Comparison of ENCODE assay signal across 12 cellular contexts in the genomic region with DNA sequence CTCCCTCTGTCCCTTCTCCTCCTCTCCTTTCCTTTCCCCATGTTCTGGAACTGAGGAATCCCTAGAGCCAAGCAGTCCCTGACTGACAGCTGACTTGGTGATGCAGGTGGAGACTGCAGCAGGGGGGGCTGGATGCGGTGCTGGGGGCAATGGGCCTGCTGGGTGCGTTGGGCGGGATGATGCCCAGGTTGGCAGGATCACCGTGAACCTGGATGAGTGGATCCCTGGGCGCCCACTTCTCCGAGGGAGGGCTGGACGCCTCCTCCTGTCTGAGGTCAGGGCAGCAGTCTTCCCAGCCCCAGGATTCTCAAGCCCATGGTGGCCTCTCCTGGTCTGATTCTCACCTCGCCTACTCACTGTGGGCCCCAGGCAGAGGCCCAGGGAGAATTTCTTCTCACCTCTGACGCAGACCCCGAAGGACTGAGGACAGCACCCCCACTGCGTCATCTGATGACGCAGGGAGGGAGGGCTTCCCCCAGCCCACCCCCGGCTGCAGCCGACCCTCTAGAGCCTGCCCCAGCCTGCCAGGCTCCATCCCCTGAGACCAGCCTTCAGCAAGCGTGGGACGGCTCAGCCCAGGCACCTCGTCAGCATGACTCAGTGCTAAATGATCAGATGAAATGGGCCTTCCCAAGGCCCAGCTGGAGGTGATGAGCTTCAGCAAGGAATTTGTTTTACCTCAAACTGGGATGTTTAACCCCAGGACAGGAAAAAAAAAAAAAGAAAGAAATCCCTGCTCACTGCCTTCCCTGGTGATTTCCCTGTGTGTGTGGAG.
DNase-seq lines count a peak whose midpoint lies in the region; FAIRE-seq and TF ChIP-seq lines count a peak whose summit lies in the region.
"Had no signal": no experiment of that assay in that cellular context is flagged by ENCODE, and none has a peak within 500 bp of the region (broad histone marks: within the 10 kb centered on the region; RNA-seq: fewer than 3 reads in every experiment).

No MANE protein-coding gene starts in this region.

- H2BK15ac ChIP-seq in neuronal stem cell (ENCODE audit: low read length), result peak overlapping the region; percentile 99

- no peak overlapping the region for H3K4me2 ChIP-seq in neuronal stem cell (ENCODE audit: insufficient read depth, low read length, poor library complexity, severe bottlenecking)

- peak overlapping the region; percentile 92 for H3K18ac ChIP-seq in neuronal stem cell (ENCODE audit: low read length)

- H3K27ac ChIP-seq in neuronal stem cell (replicated peaks; ENCODE audit: low read length), result no peak overlapping the region

- H3K14ac ChIP-seq in neuronal stem cell (ENCODE audit: low read length), result no peak overlapping the region

- CTCF ChIA-PET in HEK293T (lab: Yijun Ruan, JAX), result interaction anchor here (0.7 kb wide), 1 partner anchor 116 kb away, joined by 3 read pairs; no protein-coding TSS in a partner anchor

- WGBS in neuronal stem cell (ENCODE audit: extremely low coverage in 2 of 2, insufficient read length in 2 of 2, insufficient replicate concordance in 1 of 2), 2 donors, result no CpG with 5 or more reads among the region's 17 CpGs

- peak overlapping the region; percentile 61 for H3K9ac ChIP-seq in neuronal stem cell (ENCODE audit: low read depth, low read length, poor library complexity)

- peak overlapping the region; percentile 83 for H2BK5ac ChIP-seq in neuronal stem cell (ENCODE audit: low read length)

- peak overlapping the region; percentile 85 for H2AK5ac ChIP-seq in neuronal stem cell (ENCODE audit: low read depth, low read length)

- H3K79me1 ChIP-seq in neuronal stem cell (ENCODE audit: low read depth, low read length), result no peaks in the 10 kb centered on the region

- no peaks in the 10 kb centered on the region for H3K9me3 ChIP-seq in neuronal stem cell (replicated peaks in 1 of 2; ENCODE audit: control insufficient read depth in 2 of 2, insufficient read depth in 1 of 2, low read depth in 1 of 2, low read length in 2 of 2)

- H3K4me1 ChIP-seq in neuronal stem cell (ENCODE audit: control insufficient read depth in 2 of 2, insufficient read depth in 1 of 2, low read depth in 1 of 2, low read length in 2 of 2), result peaks cover 0 to 20% of the 10 kb centered on the region in 2 donors

- TF ChIP-seq POLR2A in GM12892 (IDR thresholded peaks at IDR 0.05; ENCODE audit: low read depth, low read length), result no peak

- H3K4me3 ChIP-seq in neuronal stem cell (ENCODE audit: low read length in 2 of 2), result no peak overlapping the region

- peaks cover 0 to 18% (median 0%) of the 10 kb centered on the region in 3 experiments for H3K27me3 ChIP-seq in neuronal stem cell (ENCODE audit: control insufficient read depth in 3 of 3, insufficient read depth in 3 of 3, low read depth in 1 of 3, low read length in 3 of 3)

- POLR2A ChIA-PET in HEK293T (lab: Yijun Ruan, JAX), result no interaction called here

- H3K4me3 Mint-ChIP-seq in chondrocyte (ENCODE audit: unreplicated experiment), result no peak overlapping the region
- H3K4me3 Mint-ChIP-seq: activated naive CD8-positive, alpha-beta T cell treated with anti-CD3 and anti-CD28 coated beads, Interleukin-2, amount 50 U/mL, for 24 hours had no signal

- peak overlapping the region; percentile 65 for H4K91ac ChIP-seq in neuronal stem cell (ENCODE audit: low read depth, low read length, poor library complexity)

- peak; percentile 95 for DNase-seq in Daoy (ENCODE audit: low read depth)
- peak; percentile 43 for DNase-seq in M059J (ENCODE audit: low read depth)
- no peak for DNase-seq in chondrocyte (ENCODE audit: low spot score)
- no peak for DNase-seq in neuronal stem cell (ENCODE audit: low spot score)
- DNase-seq in HEK293T (ENCODE audit: extremely low spot score), result no peak
- no peak for DNase-seq in activated CD8-positive, alpha-beta memory T cell treated with anti-CD3 and anti-CD28 coated beads for 24 hours
- no peak for DNase-seq in NCI-H82 treated with DMSO at 0.1 percent for 48 hours (lab: John Stamatoyannopoulos, UW; ENCODE audit: unreplicated experiment)
- no peak for DNase-seq in GM12892 (ENCODE audit: insufficient read length)
- DNase-seq: activated naive CD8-positive, alpha-beta T cell treated with anti-CD3 and anti-CD28 coated beads, Interleukin-2, amount 50 U/mL, for 24 hours; DMS 273 treated with DMSO at 0.1 percent for 48 hours; NCI-H146; T-helper 2 cell had no signal

- H3K27ac Mint-ChIP-seq in chondrocyte (ENCODE audit: unreplicated experiment), result peak overlapping the region; percentile 70
- H3K27ac Mint-ChIP-seq: activated naive CD8-positive, alpha-beta T cell treated with anti-CD3 and anti-CD28 coated beads, Interleukin-2, amount 50 U/mL, for 24 hours had no signal

- H3K4ac ChIP-seq in neuronal stem cell (ENCODE audit: low read length), result no peak overlapping the region

- peak overlapping the region; percentile 63 for H2BK12ac ChIP-seq in neuronal stem cell (ENCODE audit: low read length)

- H3K23ac ChIP-seq in neuronal stem cell (ENCODE audit: low read depth, low read length, poor library complexity), result peak overlapping the region; percentile 35

- H2AFZ ChIP-seq in neuronal stem cell (ENCODE audit: low read length), result no peak overlapping the region

- TF ChIP-seq CTCF in chondrocyte (IDR thresholded peaks at IDR 0.05), result no peak

- peak overlapping the region; percentile 76 for H2BK120ac ChIP-seq in neuronal stem cell (ENCODE audit: low read depth, low read length)

- no peak for FAIRE-seq in GM12892 (lab: Jason Lieb, UNC)

- no peaks in the 10 kb centered on the region for H3K36me3 ChIP-seq in neuronal stem cell (replicated peaks in 1 of 2; ENCODE audit: control insufficient read depth in 2 of 2, insufficient read depth in 2 of 2, low read length in 2 of 2)

- no peaks in the 10 kb centered on the region for H3K9me3 Mint-ChIP-seq in chondrocyte (ENCODE audit: low read depth)
- H3K9me3 Mint-ChIP-seq: activated naive CD8-positive, alpha-beta T cell treated with anti-CD3 and anti-CD28 coated beads, Interleukin-2, amount 50 U/mL, for 24 hours had no signal

- H3K36me3 Mint-ChIP-seq in chondrocyte (ENCODE audit: low read depth), result no peaks in the 10 kb centered on the region

- H3K4me1 Mint-ChIP-seq in chondrocyte (ENCODE audit: low read depth), result peaks cover 25% of the 10 kb centered on the region

- H4K8ac ChIP-seq in neuronal stem cell (ENCODE audit: low read depth, low read length), result no peak overlapping the region

- H3K27me3 Mint-ChIP-seq in chondrocyte (ENCODE audit: low read depth), result peaks cover 9% of the 10 kb centered on the region
- H3K27me3 Mint-ChIP-seq: activated naive CD8-positive, alpha-beta T cell treated with anti-CD3 and anti-CD28 coated beads, Interleukin-2, amount 50 U/mL, for 24 hours had no signal

TF ChIP-seq in HEK293T, 16 proteins besides CTCF, POLR2A, EP300 and RAD21:
- no peak for TF ChIP-seq ZNF384 (IDR thresholded peaks at IDR 0.05)

Comparison
In these comparisons a context has a peak if more than half of its experiments do, and no peak if none do; other contexts are left out.
1. DNase-seq: peak in Daoy (single experiment) and M059J (single experiment); none in chondrocyte (single experiment), neuronal stem cell (single experiment), HEK293T (single experiment), activated CD8-positive, alpha-beta memory T cell treated with anti-CD3 and anti-CD28 coated beads for 24 hours (single experiment), NCI-H82 treated with DMSO at 0.1 percent for 48 hours (single experiment) and GM12892 (single experiment).